ENCODE assay signal across 8 cellular contexts in genomic region chr2:10120158-10120937, GRCh38. TPM values are rescaled to one million over a fixed set of nuclear protein-coding genes. Genes with fewer than 3 reads are reported as not detected.
DNase-seq lines count a peak whose midpoint lies in the region; ATAC-seq and FAIRE-seq lines count a peak whose summit lies in the region.

No MANE protein-coding gene starts in this region.

- no peaks in the 10 kb centered on the region for H3K27me3 Mint-ChIP-seq in activated T-cell treated with anti-CD3 and anti-CD28 coated beads, Interleukin-2, amount 50 U/mL, for 72 hours (ENCODE audit: low read depth)
- no peaks in the 10 kb centered on the region for H3K27me3 Mint-ChIP-seq in natural killer cell treated with Interleukin-12 subunit alpha and Interleukin-12 subunit beta and Interleukin-15 and Interleukin-18, amount 100 ng/mL, for 72 hours

- H3K27ac Mint-ChIP-seq in activated T-cell treated with anti-CD3 and anti-CD28 coated beads, Interleukin-2, amount 50 U/mL, for 72 hours, result peak overlapping the region; percentile 96
- peak overlapping the region; percentile 87 to 93 for H3K27ac Mint-ChIP-seq in natural killer cell treated with Interleukin-12 subunit alpha and Interleukin-12 subunit beta and Interleukin-15 and Interleukin-18, amount 100 ng/mL, for 72 hours

- no peaks in the 10 kb centered on the region for H3K9me3 Mint-ChIP-seq in activated T-cell treated with anti-CD3 and anti-CD28 coated beads, Interleukin-2, amount 50 U/mL, for 72 hours
- H3K9me3 Mint-ChIP-seq in natural killer cell treated with Interleukin-12 subunit alpha and Interleukin-12 subunit beta and Interleukin-15 and Interleukin-18, amount 100 ng/mL, for 72 hours, result no peaks in the 10 kb centered on the region

- peaks cover 48% of the 10 kb centered on the region for H3K4me1 Mint-ChIP-seq in activated T-cell treated with anti-CD3 and anti-CD28 coated beads, Interleukin-2, amount 50 U/mL, for 72 hours (ENCODE audit: low read depth)
- peaks cover 39 to 48% of the 10 kb centered on the region in 2 donors for H3K4me1 Mint-ChIP-seq in natural killer cell treated with Interleukin-12 subunit alpha and Interleukin-12 subunit beta and Interleukin-15 and Interleukin-18, amount 100 ng/mL, for 72 hours (ENCODE audit: low read depth in 2 of 2)

- ATAC-seq in activated T-cell treated with anti-CD3 and anti-CD28 coated beads, Interleukin-2, amount 50 U/mL, for 72 hours (replicated peaks in 1 of 2), result peak; percentile 62 to 63
- ATAC-seq in natural killer cell treated with Interleukin-12 subunit alpha and Interleukin-12 subunit beta and Interleukin-15 and Interleukin-18, amount 100 ng/mL, for 72 hours, result peak; percentile 73 to 82

- H3K4me3 Mint-ChIP-seq in activated T-cell treated with anti-CD3 and anti-CD28 coated beads, Interleukin-2, amount 50 U/mL, for 72 hours, result peak overlapping the region; percentile 92 to 94
- peak overlapping the region; percentile 92 for H3K4me3 Mint-ChIP-seq in natural killer cell treated with Interleukin-12 subunit alpha and Interleukin-12 subunit beta and Interleukin-15 and Interleukin-18, amount 100 ng/mL, for 72 hours

- DNase-seq in EL (peak; percentile 96), H4 (ENCODE audit: low spot score) (peak; percentile 90), LHCN-M2 (ENCODE audit: low read depth) (peak; percentile 89), RCC 7860 (ENCODE audit: low spot score) (peak; percentile 90), fibroblast of peridontal ligament (ENCODE audit: extremely low read depth) (peak; percentile 67)
- peak; percentile 95 to 96 for DNase-seq in activated T-cell treated with anti-CD3 and anti-CD28 coated beads, Interleukin-2, amount 50 U/mL, for 72 hours
- peak; percentile 96 for DNase-seq in natural killer cell treated with Interleukin-12 subunit alpha and Interleukin-12 subunit beta and Interleukin-15 and Interleukin-18, amount 100 ng/mL, for 72 hours (ENCODE audit: low spot score)
- peak; percentile 93 for DNase-seq in stimulated activated naive CD4-positive, alpha-beta T cell treated with Interleukin-2 at 50 U/mL for 16 hours (lab: John Stamatoyannopoulos, UW)

- FAIRE-seq in RCC 7860 (lab: Jason Lieb, UNC), result peak; percentile 29

- peaks cover 12 to 25% of the 10 kb centered on the region in 2 donors for H3K36me3 Mint-ChIP-seq in activated T-cell treated with anti-CD3 and anti-CD28 coated beads, Interleukin-2, amount 50 U/mL, for 72 hours (ENCODE audit: insufficient read depth in 2 of 2)
- peaks cover 18% of the 10 kb centered on the region for H3K36me3 Mint-ChIP-seq in natural killer cell treated with Interleukin-12 subunit alpha and Interleukin-12 subunit beta and Interleukin-15 and Interleukin-18, amount 100 ng/mL, for 72 hours

RNA-seq across cellular contexts. Expression of gene RRM2, which starts 2.2 kb away (rescaled TPM):
- total RNA-seq in H4 (2014; rRNA removed; shearing (Covaris generic)), result 51.9 and 68.5 TPM in 2 replicates
- total RNA-seq in LHCN-M2 (2014; rRNA removed), result 162 and 187 TPM in 2 replicates
- 93.5 TPM for polyA plus RNA-seq in LHCN-M2 (2012)
- total RNA-seq in activated T-cell treated with anti-CD3 and anti-CD28 coated beads, Interleukin-2, amount 50 U/mL, for 72 hours, result 100 to 1,000 TPM; 222 to 233 TPM
- 100 to 1,000 TPM; 375 to 624 TPM for total RNA-seq in natural killer cell treated with Interleukin-12 subunit alpha and Interleukin-12 subunit beta and Interleukin-15 and Interleukin-18, amount 100 ng/mL, for 72 hours

RNA-seq across cellular contexts. Expression of gene CYS1, which starts 40.1 kb away (rescaled TPM):
- 0.43 and 1.1 TPM in 2 replicates for total RNA-seq in H4 (2014; rRNA removed; shearing (Covaris generic))
- 0.13 TPM in 1 of 2 replicates, not detected in the other for total RNA-seq in LHCN-M2 (2014; rRNA removed)
- polyA plus RNA-seq in LHCN-M2 (2012), result 0.35 TPM
- total RNA-seq in activated T-cell treated with anti-CD3 and anti-CD28 coated beads, Interleukin-2, amount 50 U/mL, for 72 hours, result under 1 TPM; 0.46 to 0.81 TPM
- under 1 TPM in 1 of 2 donors, not detected in 1; 0.45 TPM for total RNA-seq in natural killer cell treated with Interleukin-12 subunit alpha and Interleukin-12 subunit beta and Interleukin-15 and Interleukin-18, amount 100 ng/mL, for 72 hours

Comparison
In these comparisons a context has a peak if more than half of its experiments do, and no peak if none do; other contexts are left out.
1. Peak in every context shown above with its lines: DNase-seq and ATAC-seq.